In the genomic region with DNA sequence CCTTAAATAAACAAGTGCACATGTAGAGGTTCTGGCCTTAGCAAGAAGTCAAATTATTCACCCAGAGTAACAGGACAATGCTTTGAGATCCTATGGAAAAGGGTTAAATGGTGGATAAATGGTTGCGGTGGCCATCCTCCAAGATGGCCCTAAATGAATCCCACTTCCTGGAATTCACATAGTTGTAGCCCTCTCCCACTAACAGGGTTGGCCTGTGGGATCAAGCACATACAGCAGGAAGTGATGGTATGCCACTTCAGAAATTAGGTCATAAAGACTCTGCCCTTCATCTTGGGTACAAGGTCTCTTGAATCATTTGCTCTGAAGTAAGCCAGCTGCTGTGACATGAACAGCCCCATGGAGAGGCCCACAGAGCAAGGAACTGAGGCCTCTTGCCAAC, we compare ENCODE assay signal across 25 cellular contexts. TPM values are rescaled to one million over a fixed set of nuclear protein-coding genes. Genes with fewer than 3 reads are reported as not detected.
"Had no signal": no experiment of that assay in that cellular context is flagged by ENCODE, and none has a peak within 500 bp of the region (broad histone marks: within the 10 kb centered on the region; RNA-seq: fewer than 3 reads in every experiment).

No MANE protein-coding gene starts in this region.

- H3K4me1 ChIP-seq: colonic mucosa, foreskin keratinocyte, pancreas, upper lobe of right lung had no signal

- DNase-seq: activated B cell treated with CpG ODN at 0.5 μM for 24 hours; activated CD4-positive, alpha-beta T cell treated with anti-CD3 and anti-CD28 coated beads for 48 hours; activated CD8-positive, alpha-beta memory T cell treated with anti-CD3 and anti-CD28 coated beads, Interleukin-2, amount 50 U/mL, for 48 hours; activated naive CD8-positive, alpha-beta T cell treated with anti-CD3 and anti-CD28 coated beads, Interleukin-2, amount 10 ng/mL, durations not matched to agents 7 days and 5 days; anterior cingulate cortex; brain microvascular endothelial cell; central memory CD4-positive, alpha-beta T cell; colonic mucosa; foreskin keratinocyte; heart left ventricle; left lung; midbrain; pancreas; SK-N-SH; stimulated activated CD4-positive, alpha-beta T cell treated with anti-CD3 and anti-CD28 coated beads, Interleukin-4, amount 100 ng/mL, for 24 hours; upper lobe of right lung had no signal

- H3K36me3 ChIP-seq: colonic mucosa, heart left ventricle, left lung, neutrophil, pancreas, thoracic aorta, upper lobe of right lung had no signal

- H3K27ac Mint-ChIP-seq: activated B cell treated with CpG ODN at 0.5 μM for 24 hours; activated naive CD8-positive, alpha-beta T cell treated with anti-CD3 and anti-CD28 coated beads, Interleukin-2, amount 10 ng/mL, durations not matched to agents 7 days and 5 days; stimulated activated effector memory CD8-positive, alpha-beta T cell treated with anti-CD3 and anti-CD28 coated beads, Interleukin-12 subunit alpha, Interleukin-12 subunit beta, amount 100 ng/mL, for 72 hours had no signal

- H3K4me3 ChIP-seq: colonic mucosa, heart left ventricle, left lung, pancreas, thoracic aorta, upper lobe of right lung had no signal

- H3K9me3 ChIP-seq: colonic mucosa, pancreas, SK-N-SH, upper lobe of right lung had no signal

- ATAC-seq: foreskin keratinocyte; heart left ventricle; left lung; pancreas; sciatic nerve; stimulated activated effector memory CD8-positive, alpha-beta T cell treated with anti-CD3 and anti-CD28 coated beads, Interleukin-12 subunit alpha, Interleukin-12 subunit beta, amount 100 ng/mL, for 72 hours; upper lobe of right lung had no signal

- H3K27ac ChIP-seq: brain microvascular endothelial cell, colonic mucosa, foreskin keratinocyte, heart left ventricle, left lung, neutrophil, pancreas, thoracic aorta, upper lobe of right lung had no signal

- H3K4me3 Mint-ChIP-seq: activated B cell treated with CpG ODN at 0.5 μM for 24 hours had no signal

- H3K27me3 Mint-ChIP-seq: activated B cell treated with CpG ODN at 0.5 μM for 24 hours; activated naive CD8-positive, alpha-beta T cell treated with anti-CD3 and anti-CD28 coated beads, Interleukin-2, amount 10 ng/mL, durations not matched to agents 7 days and 5 days had no signal

- H3K27me3 ChIP-seq: colonic mucosa, foreskin keratinocyte, pancreas had no signal

RNA-seq across cellular contexts. Expression of gene ZNF280B, which starts 1.8 kb away (rescaled TPM):
- total RNA-seq: thoracic aorta had no signal

RNA-seq across cellular contexts. Expression of gene ZNF280A, which starts 13.3 kb away (rescaled TPM):
- total RNA-seq: activated B cell treated with CpG ODN at 0.5 μM for 24 hours; activated naive CD8-positive, alpha-beta T cell treated with anti-CD3 and anti-CD28 coated beads, Interleukin-2, amount 10 ng/mL, durations not matched to agents 7 days and 5 days; colonic mucosa; epithelial cell of proximal tubule; fibroblast of lung; foreskin keratinocyte; heart left ventricle; kidney epithelial cell; left lung; lung microvascular endothelial cell; pancreas; sciatic nerve; smooth muscle cell; thoracic aorta; upper lobe of right lung had no signal
- polyA plus RNA-seq: fibroblast of lung, foreskin keratinocyte, heart left ventricle, pancreas, SK-N-SH had no signal

RNA-seq across cellular contexts. Expression of gene PRAME, which starts 52.3 kb away (rescaled TPM):
- total RNA-seq: activated B cell treated with CpG ODN at 0.5 μM for 24 hours; activated naive CD8-positive, alpha-beta T cell treated with anti-CD3 and anti-CD28 coated beads, Interleukin-2, amount 10 ng/mL, durations not matched to agents 7 days and 5 days; fibroblast of lung; foreskin keratinocyte; left lung; lung microvascular endothelial cell; smooth muscle cell; thoracic aorta; upper lobe of right lung had no signal
- polyA plus RNA-seq: foreskin keratinocyte, pancreas, smooth muscle cell had no signal
